In the genomic region with DNA sequence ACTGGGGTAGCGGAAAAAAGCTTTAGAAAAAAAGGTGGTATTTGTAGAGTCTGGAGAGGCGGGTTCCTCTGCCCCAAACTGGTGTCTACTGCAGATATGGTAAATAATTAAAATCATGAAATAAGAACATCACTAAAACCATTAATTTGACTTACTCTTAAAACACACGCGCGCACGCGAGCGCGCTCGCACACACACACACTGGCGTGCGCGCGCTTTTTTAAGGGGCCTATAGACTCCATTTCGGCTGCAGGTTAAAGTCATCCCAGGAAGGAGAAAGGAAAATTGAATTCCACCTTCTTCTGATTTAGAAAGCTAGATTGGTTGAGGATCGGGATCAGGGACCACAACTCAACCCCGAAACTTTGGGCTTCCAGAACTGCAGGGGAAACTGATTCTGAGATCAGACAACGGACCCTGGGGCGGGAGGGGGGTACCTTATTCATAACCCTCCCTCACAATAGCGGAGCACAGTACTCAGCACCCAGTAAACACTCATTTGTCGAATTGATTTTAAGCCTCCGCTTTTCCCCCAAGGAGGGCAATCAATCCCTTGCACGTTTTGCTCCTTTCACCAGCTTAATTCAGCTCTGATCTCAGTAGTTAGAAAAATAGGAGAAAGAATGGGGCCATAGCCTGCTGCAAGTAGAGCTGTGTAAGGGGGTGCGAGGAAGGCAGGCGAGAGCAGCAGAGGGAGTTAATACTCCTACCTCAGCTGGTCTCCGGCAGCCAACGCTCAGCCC, we compare ENCODE assay signal across 1 cellular context.
A peak's percentile ranks its signal among the peaks of the same experiment; 100 is the strongest.
TF ChIP-seq lines count a peak whose summit lies in the region.

No MANE protein-coding gene starts in this region.

TF ChIP-seq in GM23338, 12 proteins besides CTCF, POLR2A, EP300 and RAD21 (continued from another document):
- TF ChIP-seq ZNF462 (CRISPR knock-in tag; IDR thresholded peaks at IDR 0.05) (no peak), POLR2AphosphoS5 (IDR thresholded peaks at IDR 0.05; ENCODE audit: low read depth) (no peak), EZH2 (IDR thresholded peaks at IDR 0.05; ENCODE audit: low read depth, unreplicated experiment) (peak; percentile 60)
